9 cellular contexts compared by ENCODE assay signal in the genomic region with DNA sequence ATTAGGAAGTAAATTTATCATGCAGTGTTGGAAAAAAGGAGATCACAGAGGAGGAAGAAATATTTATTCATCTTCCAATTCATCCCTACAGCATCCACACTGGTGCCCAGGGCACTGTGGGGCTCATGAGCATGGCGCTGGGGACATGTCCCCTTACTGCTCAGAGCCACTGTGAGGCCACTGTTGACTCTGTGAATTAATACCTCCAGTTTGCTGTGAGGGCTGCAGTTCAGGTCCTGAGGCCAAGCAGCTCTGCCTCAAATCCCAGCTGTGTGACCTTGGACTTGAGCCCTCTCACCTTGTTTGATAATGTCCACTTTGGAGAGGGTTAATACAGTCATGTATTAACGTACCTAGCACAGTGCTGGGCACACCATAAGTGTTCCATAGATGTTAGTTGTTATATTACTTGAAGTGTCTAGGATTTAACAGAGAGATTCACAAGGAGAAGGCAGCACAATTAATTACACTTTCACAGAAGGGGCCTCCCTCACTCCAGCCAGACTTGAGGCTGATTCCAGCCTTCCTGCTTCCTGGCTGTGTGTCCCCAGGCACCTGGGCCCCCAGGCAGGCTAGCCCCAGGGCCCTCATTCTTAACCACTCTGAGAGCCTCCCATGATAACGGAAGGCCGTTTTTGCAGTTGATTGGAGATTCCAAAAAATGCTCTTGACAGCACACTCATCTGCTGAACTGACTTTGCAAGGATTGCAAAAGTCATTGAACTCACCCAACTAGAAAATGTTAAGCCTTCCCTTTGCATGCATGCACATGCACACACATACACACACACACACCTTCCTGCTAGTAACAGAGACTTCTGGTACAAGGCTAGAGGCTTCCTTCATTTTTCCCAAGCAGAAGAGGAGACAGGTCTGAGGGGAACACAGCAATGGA. TPM values are rescaled to one million over a fixed set of nuclear protein-coding genes. Genes with fewer than 3 reads are reported as not detected.
DNase-seq lines count a peak whose midpoint lies in the region; ATAC-seq, FAIRE-seq and TF ChIP-seq lines count a peak whose summit lies in the region.
"Had no signal": no experiment of that assay in that cellular context is flagged by ENCODE, and none has a peak within 500 bp of the region (broad histone marks: within the 10 kb centered on the region; RNA-seq: fewer than 3 reads in every experiment).

No MANE protein-coding gene starts in this region.

- CTCF ChIA-PET in K562 (lab: Yijun Ruan, JAX; ENCODE audit: low intra/inter-chr PET ratio) = no interaction called here

- H3K9me3 ChIP-seq in K562 (replicated peaks; ENCODE audit: control insufficient read depth, insufficient read depth, low read depth, low read length) (no peaks in the 10 kb centered on the region), thyroid gland (no peaks in the 10 kb centered on the region)

- peaks cover 39% of the 10 kb centered on the region for H3K36me3 Mint-ChIP-seq in activated T-cell treated with anti-CD3 and anti-CD28 coated beads, Interleukin-2, amount 50 U/mL, for 24 hours (ENCODE audit: low read depth)

- no peak for TF ChIP-seq EP300 in K562 (IDR thresholded peaks at IDR 0.05; ENCODE audit: low read length)

- no peak for DNase-seq in activated T-cell treated with anti-CD3 and anti-CD28 coated beads, Interleukin-2, amount 50 U/mL, for 24 hours
- DNase-seq in activated T-cell treated with anti-CD3 and anti-CD28 coated beads, Interleukin-2, amount 50 U/mL, for 48 hours = no peak
- DNase-seq in K562 (ENCODE audit: extremely low read depth in 1 of 4, low spot score in 3 of 4) (no peak), iris pigment epithelial cell (ENCODE audit: low read depth) (peak; percentile 52), thyroid gland (peak; percentile 54 to 72), Kasumi-1 (lab: John Stamatoyannopoulos, UW) (no peak), activated gamma-delta T cell treated with Interleukin-2 at 50 U/mL for 16 hours (no peak)
- DNase-seq: activated effector memory CD4-positive, alpha-beta T cell treated with anti-CD3 and anti-CD28 coated beads, Interleukin-2, amount 50 U/mL, for 16 hours had no signal

- no peak for TF ChIP-seq RAD21 in K562 (CRISPR knock-in tag; conservative IDR thresholded peaks at IDR 0.05 in 1 of 2, IDR thresholded peaks at IDR 0.05 in 1 of 2)

- no peak overlapping the region for H2AFZ ChIP-seq in K562 (ENCODE audit: low read depth, low read length)

- no peak overlapping the region for H3K4me3 ChIP-seq in K562
- no peak overlapping the region for H3K4me3 ChIP-seq in thyroid gland (replicated peaks in 1 of 3)

- peaks cover 0 to 5% of the 10 kb centered on the region in 2 experiments; a peak in 1 of 5 replicates for H3K4me1 ChIP-seq in K562 (replicated peaks in 1 of 2; ENCODE audit: control insufficient read depth in 2 of 2, insufficient read depth in 2 of 2, low read length in 2 of 2)
- peaks cover 39 to 53% of the 10 kb centered on the region in 2 donors for H3K4me1 ChIP-seq in thyroid gland

- H3K4me2 ChIP-seq in K562 (ENCODE audit: insufficient read depth, low read length) = no peak overlapping the region

- H3K9me1 ChIP-seq in K562 (ENCODE audit: control insufficient read depth, insufficient read depth, low read length) = no peaks in the 10 kb centered on the region

- H3K27ac ChIP-seq in K562 (ENCODE audit: extremely low read depth, low read depth, low read length) (no peak overlapping the region), thyroid gland (peak overlapping the region; percentile 61 to 72 (median 63))

- TF ChIP-seq POLR2A in K562 (conservative IDR thresholded peaks at IDR 0.05) = no peak
- TF ChIP-seq POLR2A in thyroid gland (IDR thresholded peaks at IDR 0.05) = no peak

- no peaks in the 10 kb centered on the region for H4K20me1 ChIP-seq in K562 (replicated peaks; ENCODE audit: control insufficient read depth, insufficient read depth, low read length)

- intact Hi-C loops in K562 (cut with micrococcal nuclease) = no loop called here
- intact Hi-C loops in thyroid gland (cut with DNase I) = no loop called here

- H3K9ac ChIP-seq in K562 (ENCODE audit: insufficient read depth in 1 of 2, low read depth in 2 of 2, low read length in 2 of 2) = no peak overlapping the region

- H3K27ac Mint-ChIP-seq in activated T-cell treated with anti-CD3 and anti-CD28 coated beads, Interleukin-2, amount 50 U/mL, for 24 hours = peak overlapping the region; percentile 27

- BruUV-seq in K562 (replicated peaks; lab: Mats Ljungman, UMichigan) = no TSS peak

- H3K36me3 ChIP-seq in K562 (ENCODE audit: control insufficient read depth, insufficient read depth, low read length) = peaks cover 2% of the 10 kb centered on the region; the same call in 1 of the 3 replicates
- no peaks in the 10 kb centered on the region for H3K36me3 ChIP-seq in thyroid gland

- no peaks in the 10 kb centered on the region for H3K27me3 Mint-ChIP-seq in activated T-cell treated with anti-CD3 and anti-CD28 coated beads, Interleukin-2, amount 50 U/mL, for 24 hours

- WGBS in K562 (ENCODE audit: insufficient coverage, low coverage, missing lambda C conversion rate) = 47% methylated on average over 4 of the region's 4 CpGs
- WGBS in thyroid gland, 2 donors = 46 to 52% methylated on average over 4 of the region's 4 CpGs

- POLR2A ChIA-PET in K562 (lab: Yijun Ruan, JAX) = interaction anchor here (0.6 to 0.8 kb wide), 2 partner anchors 65 to 251 kb away, joined by 3 to 4 read pairs; no protein-coding TSS in a partner anchor

- no peaks in the 10 kb centered on the region for H3K79me2 ChIP-seq in K562 (ENCODE audit: control insufficient read depth, insufficient read depth, low read length)

- H3K27me3 ChIP-seq in K562 (ENCODE audit: control insufficient read depth in 2 of 2, insufficient read depth in 2 of 2, low read length in 2 of 2) (no peaks in the 10 kb centered on the region), thyroid gland (no peaks in the 10 kb centered on the region)

- no peak overlapping the region for H3K4me3 Mint-ChIP-seq in activated T-cell treated with anti-CD3 and anti-CD28 coated beads, Interleukin-2, amount 50 U/mL, for 24 hours

- no peaks in the 10 kb centered on the region for H3K9me3 Mint-ChIP-seq in activated T-cell treated with anti-CD3 and anti-CD28 coated beads, Interleukin-2, amount 50 U/mL, for 24 hours

- TF ChIP-seq CTCF in K562 (IDR thresholded peaks at IDR 0.05 in 2 of 3, conservative IDR thresholded peaks at IDR 0.05 in 1 of 3; ENCODE audit: insufficient read depth in 2 of 3, low read depth in 1 of 3, low read length in 3 of 3) (no peak), thyroid gland (IDR thresholded peaks at IDR 0.05) (no peak)

- ATAC-seq in K562 (no peak), HG02763 (IDR thresholded peaks at IDR 0.05; ENCODE audit: unreplicated experiment) (no peak)

- peaks cover 12% of the 10 kb centered on the region for H3K4me1 Mint-ChIP-seq in activated T-cell treated with anti-CD3 and anti-CD28 coated beads, Interleukin-2, amount 50 U/mL, for 24 hours (ENCODE audit: low read depth)

- in situ Hi-C loops in K562 (cut with MboI) = no loop called here

- no peak for FAIRE-seq in K562 (lab: Jason Lieb, UNC)

RNA-seq across cellular contexts. Expression of a gene that starts 29.4 kb away (rescaled TPM):
- 83.0 and 106 TPM in 2 replicates for total RNA-seq in K562 (2011; cell fraction: chromatin; rRNA removed; ENCODE audit: low replicate concordance)
- total RNA-seq in K562 (2011; cell fraction: nucleolus; rRNA removed) = 39.1 and 48.2 TPM in 2 replicates
- total RNA-seq in K562 (2011; cell fraction: nucleoplasm; rRNA removed) = 52.3 and 52.5 TPM in 2 replicates
- total RNA-seq in K562 (2014; rRNA removed) (6.9 and 11.2 TPM in 2 replicates), K562 (2014; rRNA removed; fragmentation: Illumina TruSeq; extraction: Trizol) (9.0 and 10.2 TPM in 2 replicates), K562 (2015; rRNA removed; fragmentation: Illumina TruSeq; extraction: Trizol) (10.2 and 10.7 TPM in 2 replicates), K562 (2021) (9.9 and 13.2 TPM in 2 replicates), thyroid gland (10 to 100 TPM; 41.3 to 82.8 (median 70.9) TPM)
- polyA plus RNA-seq in K562 (2011; rRNA removed) (7.6 and 10.2 TPM in 2 replicates), K562 (2014; fragmentation: Illumina TruSeq; extraction: Trizol) (9.7 and 10.1 TPM in 2 replicates), K562 (2014; fragmentation: Nextera tagmentation; extraction: Ambion mirVana) (1 to 10 TPM; 1.7 to 2.6 TPM), K562 (2014; rRNA removed) (8.0 and 10.3 TPM in 2 replicates)
- 6.3 TPM in 2 replicates for polyA plus RNA-seq in K562 (2011; cell fraction: cytosol; rRNA removed)
- 37.3 and 42.3 TPM in 2 replicates for polyA plus RNA-seq in K562 (2011; cell fraction: nucleus; rRNA removed)
- 7.8 and 9.3 TPM in 2 replicates for polyA plus RNA-seq in K562 (2012)
- polyA minus RNA-seq in K562 (2011; rRNA and poly(A)+ RNA removed) = 26.5 and 29.0 TPM in 2 replicates
- polyA minus RNA-seq in K562 (2011; cell fraction: cytosol; rRNA and poly(A)+ RNA removed) = 6.8 and 8.2 TPM in 2 replicates
- 21.3 and 32.2 TPM in 2 replicates for polyA minus RNA-seq in K562 (2011; cell fraction: nucleus; rRNA and poly(A)+ RNA removed)

RNA-seq across cellular contexts. Expression of a gene that starts 29.6 kb away (rescaled TPM):
- 83.8 and 125 TPM in 2 replicates for total RNA-seq in K562 (2011; cell fraction: chromatin; rRNA removed; ENCODE audit: low replicate concordance)
- 68.3 and 75.2 TPM in 2 replicates for total RNA-seq in K562 (2011; cell fraction: nucleolus; rRNA removed)
- 75.5 and 85.5 TPM in 2 replicates for total RNA-seq in K562 (2011; cell fraction: nucleoplasm; rRNA removed)
- total RNA-seq in K562 (2014; rRNA removed) = 47.9 and 55.3 TPM in 2 replicates
- 21.1 and 23.7 TPM in 2 replicates for total RNA-seq in K562 (2014; rRNA removed; fragmentation: Illumina TruSeq; extraction: Trizol)
- total RNA-seq in K562 (2015; rRNA removed; fragmentation: Illumina TruSeq; extraction: Trizol) = 30.9 and 33.5 TPM in 2 replicates
- total RNA-seq in K562 (2021) = 61.5 and 63.6 TPM in 2 replicates
- polyA plus RNA-seq in K562 (2011; rRNA removed) = 10.1 and 18.4 TPM in 2 replicates
- polyA plus RNA-seq in K562 (2011; cell fraction: cytosol; rRNA removed) = 21.0 and 31.9 TPM in 2 replicates
- polyA plus RNA-seq in K562 (2011; cell fraction: nucleus; rRNA removed) = 58.0 and 75.6 TPM in 2 replicates
- 32.0 and 44.4 TPM in 2 replicates for polyA plus RNA-seq in K562 (2012)
- 41.2 and 45.9 TPM in 2 replicates for polyA plus RNA-seq in K562 (2014; fragmentation: Illumina TruSeq; extraction: Trizol)
- 1 to 10 TPM in 1 of 2 experiments, under 1 TPM in 1; 0.72 to 2.5 TPM for polyA plus RNA-seq in K562 (2014; fragmentation: Nextera tagmentation; extraction: Ambion mirVana)
- 26.6 and 46.5 TPM in 2 replicates for polyA plus RNA-seq in K562 (2014; rRNA removed)
- polyA minus RNA-seq in K562 (2011; rRNA and poly(A)+ RNA removed) = 37.4 and 47.6 TPM in 2 replicates
- polyA minus RNA-seq in K562 (2011; cell fraction: cytosol; rRNA and poly(A)+ RNA removed) = 42.9 and 50.3 TPM in 2 replicates
- 29.6 and 48.8 TPM in 2 replicates for polyA minus RNA-seq in K562 (2011; cell fraction: nucleus; rRNA and poly(A)+ RNA removed)
- 100 to 1,000 TPM in 3 of 4 donors, 10 to 100 TPM in 1; 58.5 to 120 (median 112) TPM for total RNA-seq in thyroid gland

Comparison
In these comparisons a context has a peak if more than half of its experiments do, and no peak if none do; other contexts are left out.
1. DNase-seq: peak in iris pigment epithelial cell (single experiment) and thyroid gland (2 of 2); none in activated T-cell treated with anti-CD3 and anti-CD28 coated beads, Interleukin-2, amount 50 U/mL, for 24 hours (single experiment), activated T-cell treated with anti-CD3 and anti-CD28 coated beads, Interleukin-2, amount 50 U/mL, for 48 hours (0 of 2), K562 (0 of 4), Kasumi-1 (0 of 2) and activated gamma-delta T cell treated with Interleukin-2 at 50 U/mL for 16 hours (single experiment).